Comparison of ENCODE assay signal across 1 cellular context in the genomic region with DNA sequence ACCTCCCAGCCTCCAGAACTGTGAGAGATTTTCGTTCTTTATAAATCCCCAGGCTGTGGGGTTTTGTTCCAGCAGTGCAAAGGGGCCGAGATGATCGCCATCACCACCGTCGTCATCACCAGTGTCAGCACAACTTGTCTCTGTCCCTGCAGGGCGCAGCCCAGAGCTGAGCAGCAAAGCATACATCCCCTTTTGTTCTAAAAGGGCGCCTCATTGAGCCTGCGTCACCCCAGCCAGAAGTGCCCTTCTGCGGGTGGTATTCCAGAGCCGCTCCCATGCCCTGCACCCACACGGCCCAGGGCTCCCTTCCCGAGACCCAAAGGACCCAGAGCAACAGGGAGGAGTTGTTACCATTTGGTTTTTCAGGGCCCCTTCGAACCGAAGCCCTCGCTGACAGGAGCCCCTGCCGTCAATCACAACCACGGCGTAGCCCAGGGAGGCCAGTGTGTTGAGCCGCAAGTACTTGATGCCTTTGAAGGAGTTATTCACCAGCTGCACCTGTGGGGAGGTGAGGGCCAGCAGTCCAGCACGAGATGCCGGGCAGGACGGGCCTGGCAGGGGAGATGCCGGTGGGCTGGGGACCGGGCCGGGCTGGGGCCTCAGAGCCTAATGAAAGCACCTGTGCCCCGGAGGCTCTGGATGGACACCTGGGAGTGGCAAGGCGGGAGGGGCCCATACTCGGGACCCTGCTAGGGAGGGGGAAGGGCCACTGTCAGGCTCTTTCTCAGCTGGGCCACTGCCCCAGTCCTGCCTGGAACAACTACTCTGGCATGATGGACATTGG.
A peak's percentile ranks its signal among the peaks of the same experiment; 100 is the strongest.
TF ChIP-seq lines count a peak whose summit lies in the region.

No MANE protein-coding gene starts in this region.

TF ChIP-seq in K562, 482 proteins besides CTCF, POLR2A, EP300 and RAD21:
- no peak for TF ChIP-seq EGR1 (conservative IDR thresholded peaks at IDR 0.05)
- TF ChIP-seq, protein P1, sequence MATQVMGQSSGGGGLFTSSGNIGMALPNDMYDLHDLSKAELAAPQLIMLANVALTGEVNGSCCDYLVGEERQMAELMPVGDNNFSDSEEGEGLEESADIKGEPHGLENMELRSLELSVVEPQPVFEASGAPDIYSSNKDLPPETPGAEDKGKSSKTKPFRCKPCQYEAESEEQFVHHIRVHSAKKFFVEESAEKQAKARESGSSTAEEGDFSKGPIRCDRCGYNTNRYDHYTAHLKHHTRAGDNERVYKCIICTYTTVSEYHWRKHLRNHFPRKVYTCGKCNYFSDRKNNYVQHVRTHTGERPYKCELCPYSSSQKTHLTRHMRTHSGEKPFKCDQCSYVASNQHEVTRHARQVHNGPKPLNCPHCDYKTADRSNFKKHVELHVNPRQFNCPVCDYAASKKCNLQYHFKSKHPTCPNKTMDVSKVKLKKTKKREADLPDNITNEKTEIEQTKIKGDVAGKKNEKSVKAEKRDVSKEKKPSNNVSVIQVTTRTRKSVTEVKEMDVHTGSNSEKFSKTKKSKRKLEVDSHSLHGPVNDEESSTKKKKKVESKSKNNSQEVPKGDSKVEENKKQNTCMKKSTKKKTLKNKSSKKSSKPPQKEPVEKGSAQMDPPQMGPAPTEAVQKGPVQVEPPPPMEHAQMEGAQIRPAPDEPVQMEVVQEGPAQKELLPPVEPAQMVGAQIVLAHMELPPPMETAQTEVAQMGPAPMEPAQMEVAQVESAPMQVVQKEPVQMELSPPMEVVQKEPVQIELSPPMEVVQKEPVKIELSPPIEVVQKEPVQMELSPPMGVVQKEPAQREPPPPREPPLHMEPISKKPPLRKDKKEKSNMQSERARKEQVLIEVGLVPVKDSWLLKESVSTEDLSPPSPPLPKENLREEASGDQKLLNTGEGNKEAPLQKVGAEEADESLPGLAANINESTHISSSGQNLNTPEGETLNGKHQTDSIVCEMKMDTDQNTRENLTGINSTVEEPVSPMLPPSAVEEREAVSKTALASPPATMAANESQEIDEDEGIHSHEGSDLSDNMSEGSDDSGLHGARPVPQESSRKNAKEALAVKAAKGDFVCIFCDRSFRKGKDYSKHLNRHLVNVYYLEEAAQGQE (CRISPR knock-in tag; IDR thresholded peaks at IDR 0.05; ENCODE audit: low read depth): no peak
- no peak for TF ChIP-seq CCNT2 (IDR thresholded peaks at IDR 0.05; ENCODE audit: borderline replicate concordance, extremely low read depth, insufficient read length, low read depth, low read length)
- 0 out of 2 replicates have a peak, but pooled peaks have one; percentile 38 for TF ChIP-seq POLR2G (IDR thresholded peaks at IDR 0.05; ENCODE audit: low read depth, low read length)
- TF ChIP-seq ARHGAP35 (IDR thresholded peaks at IDR 0.05; ENCODE audit: partially characterized antibody): no peak
- TF ChIP-seq KLF10 (CRISPR knock-in tag; IDR thresholded peaks at IDR 0.05): no peak
- TF ChIP-seq CBX1 (IDR thresholded peaks at IDR 0.05; ENCODE audit: low read depth): no peak
- TF ChIP-seq OTX1 (CRISPR knock-in tag; IDR thresholded peaks at IDR 0.05): no peak
TF ChIP-seq in K562: peak in this region for 1.
